10 cellular contexts compared by ENCODE assay signal in genomic region chr7:134892963-134893362, GRCh38.
A peak's percentile ranks its signal among the peaks of the same experiment; 100 is the strongest.
DNase-seq lines count a peak whose midpoint lies in the region; ATAC-seq and TF ChIP-seq lines count a peak whose summit lies in the region.
"Had no signal": no experiment of that assay in that cellular context is flagged by ENCODE, and none has a peak within 500 bp of the region (broad histone marks: within the 10 kb centered on the region; RNA-seq: fewer than 3 reads in every experiment).

No MANE protein-coding gene starts in this region.

- no peak for ATAC-seq in heart left ventricle

- no peak for TF ChIP-seq POLR2A in heart left ventricle (IDR thresholded peaks at IDR 0.05)

- H3K36me3 ChIP-seq in heart left ventricle (peaks cover 0 to 23% (median 0%) of the 10 kb centered on the region in 9 donors), endodermal cell (ENCODE audit: control insufficient read depth, insufficient read depth, low read length) (peaks cover 27% of the 10 kb centered on the region), urinary bladder (ENCODE audit: insufficient read depth) (peaks cover 1% of the 10 kb centered on the region)

- H3K27me3 Mint-ChIP-seq in endodermal cell (ENCODE audit: insufficient read depth) (no peaks in the 10 kb centered on the region), nephron (ENCODE audit: low read depth) (no peaks in the 10 kb centered on the region)

- intact Hi-C loops in heart left ventricle (cut with DNase I): loop anchor here in 9 of 10 donors (5.0 kb wide), 4 partner anchors 34 to 116 kb away; partner anchors contain the start of gene CALD1 (in 1 of the 9)
- intact Hi-C loops in cardiac septum (cut with DNase I): loop anchor here (2.0 kb wide), 1 partner anchor 40 kb away; no protein-coding TSS in a partner anchor

- H3K9ac ChIP-seq in endodermal cell (ENCODE audit: extremely low read depth, low read length, poor library complexity, severe bottlenecking): no peak overlapping the region

- H3K4me1 ChIP-seq in heart left ventricle: peaks cover 5 to 61% (median 30%) of the 10 kb centered on the region in 12 donors
- H3K4me1 ChIP-seq in endodermal cell (ENCODE audit: control insufficient read depth, insufficient read depth, low read length): no peaks in the 10 kb centered on the region
- peaks cover 2% of the 10 kb centered on the region for H3K4me1 ChIP-seq in urinary bladder (ENCODE audit: insufficient read depth)

- H3K9me3 ChIP-seq in heart left ventricle: peaks cover 0 to 19% (median 11%) of the 10 kb centered on the region in 12 donors
- peaks cover 39% of the 10 kb centered on the region for H3K9me3 ChIP-seq in endodermal cell (ENCODE audit: control insufficient read depth, low read length)

- DNase-seq in heart left ventricle: no peak
- DNase-seq in cardiac septum (ENCODE audit: low spot score): no peak
- DNase-seq in endodermal cell: no peak
- DNase-seq in MV-4-11 (lab: John Stamatoyannopoulos, UW): no peak
- no peak for DNase-seq in CD1c-positive myeloid dendritic cell (ENCODE audit: extremely low spot score)
- no peak for DNase-seq in HuH-7.5 (ENCODE audit: low spot score)
- DNase-seq: NCI-H1092 treated with DMSO at 0.1 percent for 48 hours; stimulated activated CD4-positive, alpha-beta T cell treated with anti-CD3 and anti-CD28 coated beads, Interleukin-15, amount 100 ng/mL, for 24 hours had no signal

- peak overlapping the region; percentile 41 to 70 (median 60) for H3K4me3 ChIP-seq in heart left ventricle
- H3K4me3 ChIP-seq in endodermal cell (ENCODE audit: low read length): peak overlapping the region; percentile 80
- peak overlapping the region; percentile 45 for H3K4me3 ChIP-seq in urinary bladder (ENCODE audit: low read depth, low read length)

- H3K4me3 Mint-ChIP-seq in endodermal cell: peak overlapping the region; percentile 76
- peak overlapping the region; percentile 81 to 91 (median 90) for H3K4me3 Mint-ChIP-seq in nephron

- H3K9me3 Mint-ChIP-seq in endodermal cell (peaks cover 26% of the 10 kb centered on the region), nephron (peaks cover 14% of the 10 kb centered on the region)

- TF ChIP-seq CTCF in heart left ventricle (IDR thresholded peaks at IDR 0.05) (no peak), endodermal cell (conservative IDR thresholded peaks at IDR 0.05) (no peak), nephron (IDR thresholded peaks at IDR 0.05; ENCODE audit: unreplicated experiment in 3 of 3) (no peak)

- H3K27ac Mint-ChIP-seq in endodermal cell: no peak overlapping the region
- peak overlapping the region; percentile 94 to 96 (median 95) for H3K27ac Mint-ChIP-seq in nephron

- WGBS in heart left ventricle, 4 donors: 27 to 34% (median 29%) methylated on average over 3 of the region's 3 CpGs
- WGBS in endodermal cell (ENCODE audit: insufficient coverage in 1 of 2, insufficient read length in 1 of 2), 2 experiments: 78 to 86% methylated on average over 2 to 3 of the region's 3 CpGs
- WGBS in urinary bladder: 28% methylated on average over 3 of the region's 3 CpGs

- H3K27ac ChIP-seq in heart left ventricle (peak overlapping the region in 10 of 12 donors; percentile 46 to 94 (median 86)), endodermal cell (ENCODE audit: low read depth, low read length) (no peak overlapping the region), urinary bladder (ENCODE audit: low read depth) (peak overlapping the region; percentile 7)

- no peaks in the 10 kb centered on the region for H3K27me3 ChIP-seq in heart left ventricle
- no peaks in the 10 kb centered on the region for H3K27me3 ChIP-seq in endodermal cell (ENCODE audit: control insufficient read depth, insufficient read depth, low read length, poor library complexity, severe bottlenecking)

- H3K4me1 Mint-ChIP-seq in endodermal cell (peaks cover 38% of the 10 kb centered on the region), nephron (peaks cover 63% of the 10 kb centered on the region)

- peaks cover 32% of the 10 kb centered on the region for H3K36me3 Mint-ChIP-seq in endodermal cell (ENCODE audit: low read depth)
- H3K36me3 Mint-ChIP-seq in nephron (ENCODE audit: low read depth): peaks cover 38% of the 10 kb centered on the region
